ENCODE assay signal across 9 cellular contexts in the genomic region with DNA sequence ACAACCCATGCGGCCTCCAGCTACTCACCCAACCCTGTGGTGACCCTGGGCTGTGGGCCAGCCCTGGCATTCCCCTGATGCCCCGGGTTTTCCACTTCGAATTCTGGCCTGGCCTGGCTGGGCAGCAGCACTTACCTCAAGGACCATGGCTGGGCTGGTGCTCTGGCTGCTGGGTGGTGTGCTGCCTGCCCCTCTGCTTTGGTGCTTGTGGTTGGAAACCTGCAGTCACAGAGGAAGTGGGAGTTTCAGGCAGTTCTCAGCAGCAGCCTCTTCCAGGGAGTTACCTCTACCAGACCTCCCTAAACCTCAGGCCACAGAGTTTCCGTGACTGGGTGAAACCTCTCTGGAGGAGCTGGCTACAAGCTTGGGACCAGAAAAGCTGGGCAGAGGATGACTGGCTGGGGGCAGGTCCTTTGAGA. TPM values are rescaled to one million over a fixed set of nuclear protein-coding genes. Genes with fewer than 3 reads are reported as not detected.
A peak's percentile ranks its signal among the peaks of the same experiment; 100 is the strongest.
DNase-seq lines count a peak whose midpoint lies in the region; ATAC-seq and TF ChIP-seq lines count a peak whose summit lies in the region.
"Had no signal": no experiment of that assay in that cellular context is flagged by ENCODE, and none has a peak within 500 bp of the region (broad histone marks: within the 10 kb centered on the region; RNA-seq: fewer than 3 reads in every experiment).

A gene (minus strand): TSS at position 209 of the 419 bp plus-strand sequence. CDS start 62 bp downstream, at position 147.

- ATAC-seq in HG02798 (IDR thresholded peaks at IDR 0.05; ENCODE audit: poor library complexity, unreplicated experiment) = peak; percentile 57
- no peak for ATAC-seq in sciatic nerve
- ATAC-seq: HCT116 had no signal

- peak; percentile 50 for DNase-seq in GM13977 (ENCODE audit: low spot score)
- DNase-seq in RPMI7951 (ENCODE audit: low read depth) = peak; percentile 71
- DNase-seq in activated gamma-delta T cell (lab: John Stamatoyannopoulos, UW) = peak; percentile 35
- peak; percentile 52 for DNase-seq in stimulated activated CD4-positive, alpha-beta T cell treated with anti-CD3 and anti-CD28 coated beads, Interleukin-12 subunit alpha, Interleukin-12 subunit beta, amount 100 ng/mL, for 4 hours
- no peak for DNase-seq in amniotic stem cell (lab: John Stamatoyannopoulos, UW)
- no peak for DNase-seq in sciatic nerve (ENCODE audit: low spot score)
- no peak for DNase-seq in occipital lobe (lab: John Stamatoyannopoulos, UW)

- no peak for TF ChIP-seq CTCF in GM13977 (IDR thresholded peaks at IDR 0.05; ENCODE audit: extremely low read depth, insufficient read depth, missing control alignments)

- in situ Hi-C loops in GM13977 (cut with MboI; ENCODE audit: low pct_unique_long_range_greater_than_20kb, low sequenced_read_pairs, unreplicated experiment) = no loop called here

- intact Hi-C loops in sciatic nerve (cut with DNase I) = no loop called here

RNA-seq across cellular contexts. Expression of the gene that starts here (rescaled TPM):
- total RNA-seq in RPMI7951 (2014; rRNA removed; shearing (Covaris generic)) = not detected in 2 replicates
- total RNA-seq in sciatic nerve (0.31 TPM), occipital lobe (not detected)

Comparison
In these comparisons a context has a peak if more than half of its experiments do, and no peak if none do; other contexts are left out.
1. Peak in DNase-seq in RPMI7951; RNA of the gene not detected or under 1 TPM.
2. DNase-seq: peak in GM13977 (single experiment), activated gamma-delta T cell (single experiment) and stimulated activated CD4-positive, alpha-beta T cell treated with anti-CD3 and anti-CD28 coated beads, Interleukin-12 subunit alpha, Interleukin-12 subunit beta, amount 100 ng/mL, for 4 hours (single experiment); none in amniotic stem cell (single experiment), sciatic nerve (single experiment) and occipital lobe (single experiment).